In the genomic region with DNA sequence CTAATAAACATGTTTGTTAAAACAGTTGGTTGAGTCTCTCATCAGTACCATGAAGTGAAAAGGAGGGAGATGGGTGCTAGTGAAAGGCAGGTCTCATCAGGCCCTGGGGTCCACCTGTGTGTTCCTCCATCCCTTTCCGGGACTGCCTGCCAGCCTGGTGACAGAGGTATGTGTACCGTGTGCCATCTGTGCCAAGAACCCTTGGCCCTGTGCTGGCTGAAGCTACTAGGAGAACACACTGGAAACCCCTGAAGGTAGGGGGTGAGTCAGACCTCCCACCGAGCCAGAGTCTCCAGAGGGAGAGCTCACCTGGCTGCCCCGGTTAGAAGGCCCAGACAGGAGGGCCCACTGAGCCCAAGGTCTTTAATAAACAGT, we compare ENCODE assay signal across 1 cellular context.
A peak's percentile ranks its signal among the peaks of the same experiment; 100 is the strongest.
TF ChIP-seq lines count a peak whose summit lies in the region.

No MANE protein-coding gene starts in this region.

TF ChIP-seq in K562, 482 proteins besides CTCF, POLR2A, EP300 and RAD21 (continued from another document and continues in another):
- TF ChIP-seq, protein P1, sequence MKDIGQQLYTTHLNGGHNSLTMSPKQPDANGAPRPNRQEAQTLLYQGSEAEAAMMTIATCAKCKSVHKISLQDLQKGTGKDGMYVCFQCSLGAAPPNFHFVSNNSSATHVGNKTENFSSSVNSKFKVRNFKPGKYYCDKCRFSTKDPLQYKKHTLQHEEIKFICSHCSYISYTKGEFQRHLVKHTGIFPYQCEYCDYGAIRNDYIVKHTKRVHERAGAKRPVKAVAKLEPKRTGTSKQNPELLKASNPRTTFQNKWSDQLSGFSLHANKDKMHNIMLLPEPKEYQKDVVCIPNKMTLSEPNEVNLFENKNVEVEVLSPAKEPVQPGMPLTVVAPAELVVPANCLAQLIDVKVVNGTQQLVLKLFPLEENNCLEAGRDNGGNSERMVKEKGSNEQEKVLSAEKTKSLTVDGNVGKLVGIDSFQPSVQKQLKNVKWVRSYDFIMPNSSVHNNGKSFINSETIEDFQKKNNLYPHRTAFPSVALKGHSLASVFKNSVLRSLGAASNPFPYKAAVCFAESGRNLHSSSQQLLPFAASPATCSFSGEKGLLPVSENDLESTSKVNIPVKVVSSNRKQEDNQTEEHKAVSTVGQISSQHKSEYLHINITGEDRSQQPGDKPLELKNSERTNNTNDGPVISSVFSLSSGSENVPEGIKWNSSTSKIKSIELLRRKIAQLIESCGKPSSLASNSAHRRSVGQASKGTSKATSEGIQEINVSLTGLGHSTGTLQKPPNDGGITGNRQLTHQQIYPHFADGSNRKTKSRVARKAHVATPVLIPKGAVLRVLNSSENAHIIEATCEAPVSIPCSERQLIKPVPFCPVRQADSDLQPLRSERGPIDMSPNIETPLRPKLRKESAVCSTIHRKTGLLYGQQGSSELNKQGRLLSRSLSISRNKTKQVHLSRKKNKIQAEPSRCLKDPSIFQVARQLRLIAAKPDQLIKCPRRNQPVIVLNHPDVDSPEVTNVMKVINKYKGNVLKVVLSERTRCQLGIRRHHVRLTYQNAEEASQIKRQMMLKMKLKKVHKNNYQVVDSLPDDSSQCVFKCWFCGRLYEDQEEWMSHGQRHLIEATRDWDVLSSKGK (CRISPR knock-in tag; IDR thresholded peaks at IDR 0.05): peak; percentile 50
- TF ChIP-seq, protein P2, sequence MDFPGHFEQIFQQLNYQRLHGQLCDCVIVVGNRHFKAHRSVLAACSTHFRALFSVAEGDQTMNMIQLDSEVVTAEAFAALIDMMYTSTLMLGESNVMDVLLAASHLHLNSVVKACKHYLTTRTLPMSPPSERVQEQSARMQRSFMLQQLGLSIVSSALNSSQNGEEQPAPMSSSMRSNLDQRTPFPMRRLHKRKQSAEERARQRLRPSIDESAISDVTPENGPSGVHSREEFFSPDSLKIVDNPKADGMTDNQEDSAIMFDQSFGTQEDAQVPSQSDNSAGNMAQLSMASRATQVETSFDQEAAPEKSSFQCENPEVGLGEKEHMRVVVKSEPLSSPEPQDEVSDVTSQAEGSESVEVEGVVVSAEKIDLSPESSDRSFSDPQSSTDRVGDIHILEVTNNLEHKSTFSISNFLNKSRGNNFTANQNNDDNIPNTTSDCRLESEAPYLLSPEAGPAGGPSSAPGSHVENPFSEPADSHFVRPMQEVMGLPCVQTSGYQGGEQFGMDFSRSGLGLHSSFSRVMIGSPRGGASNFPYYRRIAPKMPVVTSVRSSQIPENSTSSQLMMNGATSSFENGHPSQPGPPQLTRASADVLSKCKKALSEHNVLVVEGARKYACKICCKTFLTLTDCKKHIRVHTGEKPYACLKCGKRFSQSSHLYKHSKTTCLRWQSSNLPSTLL (IDR thresholded peaks at IDR 0.05): no peak
- TF ChIP-seq ADNP (tag; IDR thresholded peaks at IDR 0.05) (no peak), YY1 (IDR thresholded peaks at IDR 0.05; ENCODE audit: borderline replicate concordance in 1 of 3, control insufficient read depth in 1 of 3, extremely low read depth in 1 of 3, insufficient read depth in 3 of 3, insufficient read length in 1 of 3, insufficient replicate concordance in 2 of 3, low read depth in 1 of 3, low read length in 2 of 3) (no peak), STAG1 (CRISPR knock-in tag; IDR thresholded peaks at IDR 0.05; ENCODE audit: borderline replicate concordance) (no peak), MTA2 (IDR thresholded peaks at IDR 0.05; ENCODE audit: low read depth) (no peak), ATF7 (IDR thresholded peaks at IDR 0.05) (no peak), TAF9B (IDR thresholded peaks at IDR 0.05; ENCODE audit: partially characterized antibody) (no peak), CBX1 (IDR thresholded peaks at IDR 0.05; ENCODE audit: low read depth) (0 out of 2 replicates have a peak, but pooled peaks have one; percentile 1), DDX20 (tag; IDR thresholded peaks at IDR 0.05; ENCODE audit: low read depth) (no peak), ETV1 (tag; conservative IDR thresholded peaks at IDR 0.05; ENCODE audit: low read depth) (no peak), XRCC3 (IDR thresholded peaks at IDR 0.05) (no peak), ZNF217 (CRISPR knock-in tag; IDR thresholded peaks at IDR 0.05) (no peak), CAMTA2 (CRISPR knock-in tag; conservative IDR thresholded peaks at IDR 0.05) (no peak), ILK (tag; IDR thresholded peaks at IDR 0.05; ENCODE audit: borderline replicate concordance, low read depth) (no peak), GATAD2B (IDR thresholded peaks at IDR 0.05; ENCODE audit: borderline replicate concordance) (no peak), NBN (IDR thresholded peaks at IDR 0.05; ENCODE audit: low read depth) (no peak), POLR3A (IDR thresholded peaks at IDR 0.05; ENCODE audit: borderline replicate concordance, extremely low read depth, insufficient read depth, insufficient read length) (no peak), CEBPB (tag; IDR thresholded peaks at IDR 0.05) (no peak), ETV5 (CRISPR knock-in tag; IDR thresholded peaks at IDR 0.05; ENCODE audit: low read depth) (no peak), CBFB (CRISPR knock-in tag; IDR thresholded peaks at IDR 0.05) (no peak), ZNF263 (CRISPR knock-in tag; IDR thresholded peaks at IDR 0.05; ENCODE audit: borderline replicate concordance) (no peak), CC2D1A (IDR thresholded peaks at IDR 0.05) (no peak), ZNF583 (CRISPR knock-in tag; IDR thresholded peaks at IDR 0.05) (no peak), BDP1 (IDR thresholded peaks at IDR 0.05; ENCODE audit: insufficient read depth, insufficient read length) (no peak)
- TF ChIP-seq, protein P3, sequence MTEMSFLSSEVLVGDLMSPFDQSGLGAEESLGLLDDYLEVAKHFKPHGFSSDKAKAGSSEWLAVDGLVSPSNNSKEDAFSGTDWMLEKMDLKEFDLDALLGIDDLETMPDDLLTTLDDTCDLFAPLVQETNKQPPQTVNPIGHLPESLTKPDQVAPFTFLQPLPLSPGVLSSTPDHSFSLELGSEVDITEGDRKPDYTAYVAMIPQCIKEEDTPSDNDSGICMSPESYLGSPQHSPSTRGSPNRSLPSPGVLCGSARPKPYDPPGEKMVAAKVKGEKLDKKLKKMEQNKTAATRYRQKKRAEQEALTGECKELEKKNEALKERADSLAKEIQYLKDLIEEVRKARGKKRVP (CRISPR knock-in tag; IDR thresholded peaks at IDR 0.05): no peak
- TF ChIP-seq, protein P4, sequence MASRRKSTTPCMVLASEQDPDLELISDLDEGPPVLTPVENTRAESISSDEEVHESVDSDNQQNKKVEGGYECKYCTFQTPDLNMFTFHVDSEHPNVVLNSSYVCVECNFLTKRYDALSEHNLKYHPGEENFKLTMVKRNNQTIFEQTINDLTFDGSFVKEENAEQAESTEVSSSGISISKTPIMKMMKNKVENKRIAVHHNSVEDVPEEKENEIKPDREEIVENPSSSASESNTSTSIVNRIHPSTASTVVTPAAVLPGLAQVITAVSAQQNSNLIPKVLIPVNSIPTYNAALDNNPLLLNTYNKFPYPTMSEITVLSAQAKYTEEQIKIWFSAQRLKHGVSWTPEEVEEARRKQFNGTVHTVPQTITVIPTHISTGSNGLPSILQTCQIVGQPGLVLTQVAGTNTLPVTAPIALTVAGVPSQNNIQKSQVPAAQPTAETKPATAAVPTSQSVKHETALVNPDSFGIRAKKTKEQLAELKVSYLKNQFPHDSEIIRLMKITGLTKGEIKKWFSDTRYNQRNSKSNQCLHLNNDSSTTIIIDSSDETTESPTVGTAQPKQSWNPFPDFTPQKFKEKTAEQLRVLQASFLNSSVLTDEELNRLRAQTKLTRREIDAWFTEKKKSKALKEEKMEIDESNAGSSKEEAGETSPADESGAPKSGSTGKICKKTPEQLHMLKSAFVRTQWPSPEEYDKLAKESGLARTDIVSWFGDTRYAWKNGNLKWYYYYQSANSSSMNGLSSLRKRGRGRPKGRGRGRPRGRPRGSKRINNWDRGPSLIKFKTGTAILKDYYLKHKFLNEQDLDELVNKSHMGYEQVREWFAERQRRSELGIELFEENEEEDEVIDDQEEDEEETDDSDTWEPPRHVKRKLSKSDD (conservative IDR thresholded peaks at IDR 0.05; ENCODE audit: low read length): no peak
- TF ChIP-seq, protein P5, sequence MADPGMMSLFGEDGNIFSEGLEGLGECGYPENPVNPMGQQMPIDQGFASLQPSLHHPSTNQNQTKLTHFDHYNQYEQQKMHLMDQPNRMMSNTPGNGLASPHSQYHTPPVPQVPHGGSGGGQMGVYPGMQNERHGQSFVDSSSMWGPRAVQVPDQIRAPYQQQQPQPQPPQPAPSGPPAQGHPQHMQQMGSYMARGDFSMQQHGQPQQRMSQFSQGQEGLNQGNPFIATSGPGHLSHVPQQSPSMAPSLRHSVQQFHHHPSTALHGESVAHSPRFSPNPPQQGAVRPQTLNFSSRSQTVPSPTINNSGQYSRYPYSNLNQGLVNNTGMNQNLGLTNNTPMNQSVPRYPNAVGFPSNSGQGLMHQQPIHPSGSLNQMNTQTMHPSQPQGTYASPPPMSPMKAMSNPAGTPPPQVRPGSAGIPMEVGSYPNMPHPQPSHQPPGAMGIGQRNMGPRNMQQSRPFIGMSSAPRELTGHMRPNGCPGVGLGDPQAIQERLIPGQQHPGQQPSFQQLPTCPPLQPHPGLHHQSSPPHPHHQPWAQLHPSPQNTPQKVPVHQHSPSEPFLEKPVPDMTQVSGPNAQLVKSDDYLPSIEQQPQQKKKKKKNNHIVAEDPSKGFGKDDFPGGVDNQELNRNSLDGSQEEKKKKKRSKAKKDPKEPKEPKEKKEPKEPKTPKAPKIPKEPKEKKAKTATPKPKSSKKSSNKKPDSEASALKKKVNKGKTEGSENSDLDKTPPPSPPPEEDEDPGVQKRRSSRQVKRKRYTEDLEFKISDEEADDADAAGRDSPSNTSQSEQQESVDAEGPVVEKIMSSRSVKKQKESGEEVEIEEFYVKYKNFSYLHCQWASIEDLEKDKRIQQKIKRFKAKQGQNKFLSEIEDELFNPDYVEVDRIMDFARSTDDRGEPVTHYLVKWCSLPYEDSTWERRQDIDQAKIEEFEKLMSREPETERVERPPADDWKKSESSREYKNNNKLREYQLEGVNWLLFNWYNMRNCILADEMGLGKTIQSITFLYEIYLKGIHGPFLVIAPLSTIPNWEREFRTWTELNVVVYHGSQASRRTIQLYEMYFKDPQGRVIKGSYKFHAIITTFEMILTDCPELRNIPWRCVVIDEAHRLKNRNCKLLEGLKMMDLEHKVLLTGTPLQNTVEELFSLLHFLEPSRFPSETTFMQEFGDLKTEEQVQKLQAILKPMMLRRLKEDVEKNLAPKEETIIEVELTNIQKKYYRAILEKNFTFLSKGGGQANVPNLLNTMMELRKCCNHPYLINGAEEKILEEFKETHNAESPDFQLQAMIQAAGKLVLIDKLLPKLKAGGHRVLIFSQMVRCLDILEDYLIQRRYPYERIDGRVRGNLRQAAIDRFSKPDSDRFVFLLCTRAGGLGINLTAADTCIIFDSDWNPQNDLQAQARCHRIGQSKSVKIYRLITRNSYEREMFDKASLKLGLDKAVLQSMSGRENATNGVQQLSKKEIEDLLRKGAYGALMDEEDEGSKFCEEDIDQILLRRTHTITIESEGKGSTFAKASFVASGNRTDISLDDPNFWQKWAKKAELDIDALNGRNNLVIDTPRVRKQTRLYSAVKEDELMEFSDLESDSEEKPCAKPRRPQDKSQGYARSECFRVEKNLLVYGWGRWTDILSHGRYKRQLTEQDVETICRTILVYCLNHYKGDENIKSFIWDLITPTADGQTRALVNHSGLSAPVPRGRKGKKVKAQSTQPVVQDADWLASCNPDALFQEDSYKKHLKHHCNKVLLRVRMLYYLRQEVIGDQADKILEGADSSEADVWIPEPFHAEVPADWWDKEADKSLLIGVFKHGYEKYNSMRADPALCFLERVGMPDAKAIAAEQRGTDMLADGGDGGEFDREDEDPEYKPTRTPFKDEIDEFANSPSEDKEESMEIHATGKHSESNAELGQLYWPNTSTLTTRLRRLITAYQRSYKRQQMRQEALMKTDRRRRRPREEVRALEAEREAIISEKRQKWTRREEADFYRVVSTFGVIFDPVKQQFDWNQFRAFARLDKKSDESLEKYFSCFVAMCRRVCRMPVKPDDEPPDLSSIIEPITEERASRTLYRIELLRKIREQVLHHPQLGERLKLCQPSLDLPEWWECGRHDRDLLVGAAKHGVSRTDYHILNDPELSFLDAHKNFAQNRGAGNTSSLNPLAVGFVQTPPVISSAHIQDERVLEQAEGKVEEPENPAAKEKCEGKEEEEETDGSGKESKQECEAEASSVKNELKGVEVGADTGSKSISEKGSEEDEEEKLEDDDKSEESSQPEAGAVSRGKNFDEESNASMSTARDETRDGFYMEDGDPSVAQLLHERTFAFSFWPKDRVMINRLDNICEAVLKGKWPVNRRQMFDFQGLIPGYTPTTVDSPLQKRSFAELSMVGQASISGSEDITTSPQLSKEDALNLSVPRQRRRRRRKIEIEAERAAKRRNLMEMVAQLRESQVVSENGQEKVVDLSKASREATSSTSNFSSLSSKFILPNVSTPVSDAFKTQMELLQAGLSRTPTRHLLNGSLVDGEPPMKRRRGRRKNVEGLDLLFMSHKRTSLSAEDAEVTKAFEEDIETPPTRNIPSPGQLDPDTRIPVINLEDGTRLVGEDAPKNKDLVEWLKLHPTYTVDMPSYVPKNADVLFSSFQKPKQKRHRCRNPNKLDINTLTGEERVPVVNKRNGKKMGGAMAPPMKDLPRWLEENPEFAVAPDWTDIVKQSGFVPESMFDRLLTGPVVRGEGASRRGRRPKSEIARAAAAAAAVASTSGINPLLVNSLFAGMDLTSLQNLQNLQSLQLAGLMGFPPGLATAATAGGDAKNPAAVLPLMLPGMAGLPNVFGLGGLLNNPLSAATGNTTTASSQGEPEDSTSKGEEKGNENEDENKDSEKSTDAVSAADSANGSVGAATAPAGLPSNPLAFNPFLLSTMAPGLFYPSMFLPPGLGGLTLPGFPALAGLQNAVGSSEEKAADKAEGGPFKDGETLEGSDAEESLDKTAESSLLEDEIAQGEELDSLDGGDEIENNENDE (IDR thresholded peaks at IDR 0.05; ENCODE audit: low read depth, low read length): no peak
- TF ChIP-seq, protein P6, sequence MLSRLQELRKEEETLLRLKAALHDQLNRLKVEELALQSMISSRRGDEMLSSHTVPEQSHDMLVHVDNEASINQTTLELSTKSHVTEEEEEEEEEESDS (CRISPR knock-in tag; IDR thresholded peaks at IDR 0.05): no peak
- TF ChIP-seq, protein P7, sequence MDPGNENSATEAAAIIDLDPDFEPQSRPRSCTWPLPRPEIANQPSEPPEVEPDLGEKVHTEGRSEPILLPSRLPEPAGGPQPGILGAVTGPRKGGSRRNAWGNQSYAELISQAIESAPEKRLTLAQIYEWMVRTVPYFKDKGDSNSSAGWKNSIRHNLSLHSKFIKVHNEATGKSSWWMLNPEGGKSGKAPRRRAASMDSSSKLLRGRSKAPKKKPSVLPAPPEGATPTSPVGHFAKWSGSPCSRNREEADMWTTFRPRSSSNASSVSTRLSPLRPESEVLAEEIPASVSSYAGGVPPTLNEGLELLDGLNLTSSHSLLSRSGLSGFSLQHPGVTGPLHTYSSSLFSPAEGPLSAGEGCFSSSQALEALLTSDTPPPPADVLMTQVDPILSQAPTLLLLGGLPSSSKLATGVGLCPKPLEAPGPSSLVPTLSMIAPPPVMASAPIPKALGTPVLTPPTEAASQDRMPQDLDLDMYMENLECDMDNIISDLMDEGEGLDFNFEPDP (CRISPR knock-in tag; IDR thresholded peaks at IDR 0.05): no peak; the same call in 1 of the 2 replicates
- TF ChIP-seq, protein P8, sequence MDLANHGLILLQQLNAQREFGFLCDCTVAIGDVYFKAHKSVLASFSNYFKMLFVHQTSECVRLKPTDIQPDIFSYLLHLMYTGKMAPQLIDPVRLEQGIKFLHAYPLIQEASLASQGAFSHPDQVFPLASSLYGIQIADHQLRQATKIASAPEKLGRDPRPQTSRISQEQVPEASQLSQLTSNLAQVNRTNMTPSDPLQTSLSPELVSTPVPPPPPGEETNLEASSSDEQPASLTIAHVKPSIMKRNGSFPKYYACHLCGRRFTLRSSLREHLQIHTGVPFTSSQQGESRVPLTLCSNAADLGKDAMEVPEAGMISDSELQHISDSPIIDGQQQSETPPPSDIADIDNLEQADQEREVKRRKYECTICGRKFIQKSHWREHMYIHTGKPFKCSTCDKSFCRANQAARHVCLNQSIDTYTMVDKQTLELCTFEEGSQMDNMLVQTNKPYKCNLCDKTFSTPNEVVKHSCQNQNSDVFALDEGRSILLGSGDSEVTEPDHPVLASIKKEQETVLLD (IDR thresholded peaks at IDR 0.05): no peak
